ENCODE assay signal across 13 cellular contexts in the genomic region with DNA sequence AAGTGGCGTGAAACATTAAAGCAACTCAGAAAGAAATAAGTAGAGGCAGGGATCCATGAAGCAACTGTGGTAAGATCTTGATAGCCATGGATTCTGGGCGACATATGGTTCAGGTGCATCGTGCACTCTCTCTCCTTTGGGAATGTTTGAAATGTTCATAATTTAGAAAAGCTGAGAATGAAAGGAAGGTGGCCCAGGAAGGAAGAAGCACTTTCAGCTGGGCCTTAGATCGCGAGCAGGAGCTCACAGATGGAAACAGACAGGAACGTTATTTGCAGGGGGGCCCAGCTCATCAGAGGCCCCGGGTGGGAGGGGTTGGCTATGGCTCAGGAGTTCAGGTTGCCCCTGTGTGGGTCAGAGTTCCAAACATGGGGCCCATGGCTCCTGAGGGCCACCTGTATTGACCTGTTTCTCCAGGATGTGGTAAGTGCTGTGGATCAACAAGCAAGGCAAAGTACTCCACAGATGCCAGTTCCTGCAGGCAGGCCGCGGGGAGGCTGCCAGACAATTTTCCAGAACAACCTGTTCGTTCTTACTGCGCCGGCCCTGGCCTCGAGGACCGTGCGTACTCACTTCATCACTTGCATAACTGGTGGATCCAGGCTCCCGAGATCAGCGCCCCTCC.
DNase-seq lines count a peak whose midpoint lies in the region; ATAC-seq, FAIRE-seq and TF ChIP-seq lines count a peak whose summit lies in the region.
"Had no signal": no experiment of that assay in that cellular context is flagged by ENCODE, and none has a peak within 500 bp of the region (broad histone marks: within the 10 kb centered on the region; RNA-seq: fewer than 3 reads in every experiment).

No MANE protein-coding gene starts in this region.

- POLR2A ChIA-PET in A549 (lab: Yijun Ruan, JAX), result no interaction called here

- no peaks in the 10 kb centered on the region for H3K9me3 ChIP-seq in A549
- H3K9me3 ChIP-seq: ascending aorta had no signal

- H3K4me3 ChIP-seq in A549 (no peak overlapping the region), bronchial epithelial cell (ENCODE audit: low read depth, low read length) (no peak overlapping the region)
- H3K4me3 ChIP-seq: ascending aorta had no signal

- TF ChIP-seq CTCF in A549 (IDR thresholded peaks at IDR 0.05), result no peak
- no peak for TF ChIP-seq CTCF in bronchial epithelial cell (IDR thresholded peaks at IDR 0.05; ENCODE audit: insufficient read depth, low read length, severe bottlenecking)
- no peak for TF ChIP-seq CTCF in nephron (IDR thresholded peaks at IDR 0.05; ENCODE audit: unreplicated experiment in 3 of 3)

- H3K4me2 ChIP-seq in A549, result no peak overlapping the region

- H3K27me3 ChIP-seq in bronchial epithelial cell (ENCODE audit: control insufficient read depth, insufficient read depth, low read length), result no peaks in the 10 kb centered on the region
- H3K27me3 ChIP-seq: ascending aorta had no signal

- CTCF ChIA-PET in A549 (lab: Yijun Ruan, JAX), result interaction anchor here (0.9 to 1.6 kb wide), 3 partner anchors 15 to 208 kb away, joined by 3 to 4 read pairs (median 3); no protein-coding TSS in a partner anchor

- no peaks in the 10 kb centered on the region for H3K36me3 Mint-ChIP-seq in nephron (ENCODE audit: low read depth)

- peak overlapping the region; percentile 35 to 86 for H3K27ac ChIP-seq in A549
- H3K27ac ChIP-seq: ascending aorta had no signal

- peaks cover 29% of the 10 kb centered on the region for H3K4me1 Mint-ChIP-seq in nephron

- TF ChIP-seq POLR2A in A549 (IDR thresholded peaks at IDR 0.05; ENCODE audit: low read length), result no peak

- peaks cover 4% of the 10 kb centered on the region for H3K27me3 Mint-ChIP-seq in nephron (ENCODE audit: low read depth)

- no peaks in the 10 kb centered on the region for H3K36me3 ChIP-seq in bronchial epithelial cell (ENCODE audit: control insufficient read depth, insufficient read depth, low read length)
- H3K36me3 ChIP-seq: ascending aorta had no signal

- H3K4me3 Mint-ChIP-seq in nephron, result no peak overlapping the region
- H3K4me3 Mint-ChIP-seq: activated T-cell treated with anti-CD3 and anti-CD28 coated beads, Interleukin-2, amount 50 U/mL, for 4 hours had no signal

- ATAC-seq in A549 (no peak; a peak in 1 of 6 replicates), GM21526 (IDR thresholded peaks at IDR 0.05; ENCODE audit: low FRiP score, unreplicated experiment) (no peak), HG02798 (IDR thresholded peaks at IDR 0.05; ENCODE audit: poor library complexity, unreplicated experiment) (no peak)

- peak overlapping the region in 2 of 3 experiments; percentile 5 to 6 for H3K27ac Mint-ChIP-seq in nephron

- TF ChIP-seq RAD21 in A549 (conservative IDR thresholded peaks at IDR 0.05 in 1 of 2, IDR thresholded peaks at IDR 0.05 in 1 of 2), result no peak

- no peak for FAIRE-seq in A549 (lab: Jason Lieb, UNC)
- no peak for FAIRE-seq in bronchial epithelial cell (lab: Jason Lieb, UNC)
- no peak for FAIRE-seq in frontal cortex (lab: Jason Lieb, UNC)
- FAIRE-seq in RCC 7860 (lab: Jason Lieb, UNC), result no peak

- WGBS in A549 (ENCODE audit: missing lambda C conversion rate), result 94% methylated on average over 17 of the region's 17 CpGs

- no peak for DNase-seq in A549 (ENCODE audit: low read depth in 1 of 2, low spot score in 1 of 2)
- peak; percentile 48 for DNase-seq in GF-D8 (lab: John Stamatoyannopoulos, UW)
- DNase-seq in bronchial epithelial cell (ENCODE audit: low read depth), result peak; percentile 55
- no peak for DNase-seq in frontal cortex (ENCODE audit: low spot score in 2 of 2)
- DNase-seq in RCC 7860 (ENCODE audit: low spot score), result no peak
- DNase-seq: activated T-cell treated with anti-CD3 and anti-CD28 coated beads, Interleukin-2, amount 50 U/mL, for 4 hours; NCI-H1048; NCI-H524 had no signal

- no peaks in the 10 kb centered on the region for H3K9me3 Mint-ChIP-seq in nephron
- H3K9me3 Mint-ChIP-seq: activated T-cell treated with anti-CD3 and anti-CD28 coated beads, Interleukin-2, amount 50 U/mL, for 4 hours; stimulated activated effector memory CD8-positive, alpha-beta T cell treated with anti-CD3 and anti-CD28 coated beads, Interleukin-12 subunit alpha, Interleukin-12 subunit beta, amount 100 ng/mL, for 72 hours had no signal

- H3K4me1 ChIP-seq in A549, result peaks cover 32% of the 10 kb centered on the region
- H3K4me1 ChIP-seq: ascending aorta had no signal

- no peak for TF ChIP-seq EP300 in A549 (IDR thresholded peaks at IDR 0.05)

TF ChIP-seq in A549, 52 proteins besides CTCF, POLR2A, EP300 and RAD21:
- TF ChIP-seq CBX2 (IDR thresholded peaks at IDR 0.05; ENCODE audit: borderline replicate concordance, low read depth), result no peak
- TF ChIP-seq NPAS2 (CRISPR knock-in tag; IDR thresholded peaks at IDR 0.05; ENCODE audit: borderline replicate concordance), result no peak
- no peak for TF ChIP-seq JUNB (IDR thresholded peaks at IDR 0.05)
- no peak for TF ChIP-seq GATA3 (IDR thresholded peaks at IDR 0.05; ENCODE audit: borderline replicate concordance)
- TF ChIP-seq HOXA7 (CRISPR knock-in tag; IDR thresholded peaks at IDR 0.05), result no peak
- TF ChIP-seq KDM1A (IDR thresholded peaks at IDR 0.05; ENCODE audit: low read depth), result no peak
- no peak for TF ChIP-seq RFX5 (IDR thresholded peaks at IDR 0.05)
- TF ChIP-seq, protein P1, sequence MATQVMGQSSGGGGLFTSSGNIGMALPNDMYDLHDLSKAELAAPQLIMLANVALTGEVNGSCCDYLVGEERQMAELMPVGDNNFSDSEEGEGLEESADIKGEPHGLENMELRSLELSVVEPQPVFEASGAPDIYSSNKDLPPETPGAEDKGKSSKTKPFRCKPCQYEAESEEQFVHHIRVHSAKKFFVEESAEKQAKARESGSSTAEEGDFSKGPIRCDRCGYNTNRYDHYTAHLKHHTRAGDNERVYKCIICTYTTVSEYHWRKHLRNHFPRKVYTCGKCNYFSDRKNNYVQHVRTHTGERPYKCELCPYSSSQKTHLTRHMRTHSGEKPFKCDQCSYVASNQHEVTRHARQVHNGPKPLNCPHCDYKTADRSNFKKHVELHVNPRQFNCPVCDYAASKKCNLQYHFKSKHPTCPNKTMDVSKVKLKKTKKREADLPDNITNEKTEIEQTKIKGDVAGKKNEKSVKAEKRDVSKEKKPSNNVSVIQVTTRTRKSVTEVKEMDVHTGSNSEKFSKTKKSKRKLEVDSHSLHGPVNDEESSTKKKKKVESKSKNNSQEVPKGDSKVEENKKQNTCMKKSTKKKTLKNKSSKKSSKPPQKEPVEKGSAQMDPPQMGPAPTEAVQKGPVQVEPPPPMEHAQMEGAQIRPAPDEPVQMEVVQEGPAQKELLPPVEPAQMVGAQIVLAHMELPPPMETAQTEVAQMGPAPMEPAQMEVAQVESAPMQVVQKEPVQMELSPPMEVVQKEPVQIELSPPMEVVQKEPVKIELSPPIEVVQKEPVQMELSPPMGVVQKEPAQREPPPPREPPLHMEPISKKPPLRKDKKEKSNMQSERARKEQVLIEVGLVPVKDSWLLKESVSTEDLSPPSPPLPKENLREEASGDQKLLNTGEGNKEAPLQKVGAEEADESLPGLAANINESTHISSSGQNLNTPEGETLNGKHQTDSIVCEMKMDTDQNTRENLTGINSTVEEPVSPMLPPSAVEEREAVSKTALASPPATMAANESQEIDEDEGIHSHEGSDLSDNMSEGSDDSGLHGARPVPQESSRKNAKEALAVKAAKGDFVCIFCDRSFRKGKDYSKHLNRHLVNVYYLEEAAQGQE (IDR thresholded peaks at IDR 0.05), result no peak
- TF ChIP-seq HDAC2 (IDR thresholded peaks at IDR 0.05), result no peak
- no peak for TF ChIP-seq ESRRA (IDR thresholded peaks at IDR 0.05; ENCODE audit: borderline replicate concordance, low read length)
- TF ChIP-seq BHLHE40 (IDR thresholded peaks at IDR 0.05; ENCODE audit: low read depth, low read length), result no peak
- TF ChIP-seq SMC3 (IDR thresholded peaks at IDR 0.05), result no peak
- TF ChIP-seq PHF8 (IDR thresholded peaks at IDR 0.05; ENCODE audit: borderline replicate concordance, low read depth), result no peak
- TF ChIP-seq ZFP36 (IDR thresholded peaks at IDR 0.05; ENCODE audit: borderline replicate concordance, partially characterized antibody), result no peak
- TF ChIP-seq SREBF2 (IDR thresholded peaks at IDR 0.05), result no peak
- TF ChIP-seq POLR2AphosphoS2 (conservative IDR thresholded peaks at IDR 0.05; ENCODE audit: low read length), result no peak
- TF ChIP-seq MAFK (IDR thresholded peaks at IDR 0.05; ENCODE audit: partially characterized antibody), result no peak
- TF ChIP-seq, protein P2, sequence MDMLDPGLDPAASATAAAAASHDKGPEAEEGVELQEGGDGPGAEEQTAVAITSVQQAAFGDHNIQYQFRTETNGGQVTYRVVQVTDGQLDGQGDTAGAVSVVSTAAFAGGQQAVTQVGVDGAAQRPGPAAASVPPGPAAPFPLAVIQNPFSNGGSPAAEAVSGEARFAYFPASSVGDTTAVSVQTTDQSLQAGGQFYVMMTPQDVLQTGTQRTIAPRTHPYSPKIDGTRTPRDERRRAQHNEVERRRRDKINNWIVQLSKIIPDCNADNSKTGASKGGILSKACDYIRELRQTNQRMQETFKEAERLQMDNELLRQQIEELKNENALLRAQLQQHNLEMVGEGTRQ (IDR thresholded peaks at IDR 0.05), result no peak
TF ChIP-seq in A549: peak in this region for 0.

Comparison
In these comparisons a context has a peak if more than half of its experiments do, and no peak if none do; other contexts are left out.
1. DNase-seq: peak in GF-D8 (single experiment) and bronchial epithelial cell (single experiment); none in A549 (0 of 2), frontal cortex (0 of 2) and RCC 7860 (single experiment).